ENCODE assay signal across 12 cellular contexts in genomic region chr1:77504986-77505385, GRCh38.
A peak's percentile ranks its signal among the peaks of the same experiment; 100 is the strongest.
DNase-seq lines count a peak whose midpoint lies in the region; ATAC-seq, FAIRE-seq and TF ChIP-seq lines count a peak whose summit lies in the region.
"Had no signal": no experiment of that assay in that cellular context is flagged by ENCODE, and none has a peak within 500 bp of the region (broad histone marks: within the 10 kb centered on the region; RNA-seq: fewer than 3 reads in every experiment).

No MANE protein-coding gene starts in this region.

- no peak overlapping the region for H3K4me3 ChIP-seq in SK-N-SH (ENCODE audit: low read depth in 2 of 2, low read length in 1 of 2)
- H3K4me3 ChIP-seq in K562: no peak overlapping the region
- H3K4me3 ChIP-seq in upper lobe of right lung: no peak overlapping the region
- H3K4me3 ChIP-seq in H7 (ENCODE audit: insufficient read depth, low read depth, low read length): no peak overlapping the region
- H3K4me3 ChIP-seq: dorsolateral prefrontal cortex had no signal

- DNase-seq in SK-N-SH (no peak), KBM-7 (peak; percentile 63), K562 (ENCODE audit: extremely low read depth in 1 of 4, low spot score in 3 of 4) (no peak), upper lobe of right lung (no peak), nucleus accumbens (lab: John Stamatoyannopoulos, UW) (no peak), H7 (no peak)
- DNase-seq: dorsolateral prefrontal cortex, NCI-H2029, T-helper 2 cell had no signal

- TF ChIP-seq RAD21 in SK-N-SH (IDR thresholded peaks at IDR 0.05; ENCODE audit: low read length) (no peak), K562 (CRISPR knock-in tag; conservative IDR thresholded peaks at IDR 0.05 in 1 of 2, IDR thresholded peaks at IDR 0.05 in 1 of 2) (no peak)

- H4K20me1 ChIP-seq in SK-N-SH (ENCODE audit: insufficient read depth) (no peaks in the 10 kb centered on the region), K562 (replicated peaks; ENCODE audit: control insufficient read depth, insufficient read depth, low read length) (no peaks in the 10 kb centered on the region; the same call in 1 of the 2 replicates)

- no peak for TF ChIP-seq POLR2A in K562 (conservative IDR thresholded peaks at IDR 0.05)

- CTCF ChIA-PET in SK-N-SH (lab: Yijun Ruan, JAX) (interaction anchor here (0.7 to 0.8 kb wide), 3 partner anchors 9 to 168 kb away, joined by 3 to 4 read pairs (median 4); no protein-coding TSS in a partner anchor), K562 (lab: Yijun Ruan, JAX; ENCODE audit: low intra/inter-chr PET ratio) (no interaction called here)

- H3K4me2 ChIP-seq in SK-N-SH: no peak overlapping the region
- H3K4me2 ChIP-seq in K562 (ENCODE audit: insufficient read depth, low read length): no peak overlapping the region

- H3F3A ChIP-seq in SK-N-SH (replicated peaks; ENCODE audit: insufficient read depth): peaks cover 15% of the 10 kb centered on the region

- peaks cover 8 to 17% of the 10 kb centered on the region in 2 experiments; a peak in 2 of 4 replicates for H3K4me1 ChIP-seq in SK-N-SH (ENCODE audit: control insufficient read depth in 1 of 2, insufficient read depth in 2 of 2, low read depth in 1 of 2, low read length in 1 of 2)
- H3K4me1 ChIP-seq in K562 (replicated peaks in 1 of 2; ENCODE audit: control insufficient read depth in 2 of 2, insufficient read depth in 2 of 2, low read length in 2 of 2): no peaks in the 10 kb centered on the region
- no peaks in the 10 kb centered on the region for H3K4me1 ChIP-seq in upper lobe of right lung

- no peaks in the 10 kb centered on the region for H3K9me3 ChIP-seq in SK-N-SH
- no peaks in the 10 kb centered on the region for H3K9me3 ChIP-seq in K562 (replicated peaks; ENCODE audit: control insufficient read depth, insufficient read depth, low read depth, low read length)
- no peaks in the 10 kb centered on the region for H3K9me3 ChIP-seq in upper lobe of right lung

- H3K27me3 ChIP-seq in SK-N-SH (ENCODE audit: insufficient read depth) (no peaks in the 10 kb centered on the region), K562 (ENCODE audit: control insufficient read depth in 2 of 2, insufficient read depth in 2 of 2, low read length in 2 of 2) (peaks cover 6 to 18% of the 10 kb centered on the region in 2 experiments), upper lobe of right lung (peaks cover 7% of the 10 kb centered on the region), H7 (ENCODE audit: control insufficient read depth, insufficient read depth, low read length) (no peaks in the 10 kb centered on the region)
- H3K27me3 ChIP-seq: dorsolateral prefrontal cortex had no signal

- intact Hi-C loops in K562 (cut with micrococcal nuclease) (no loop called here), upper lobe of right lung (cut with DNase I) (no loop called here)

- H3K36me3 ChIP-seq in SK-N-SH (replicated peaks in 1 of 2; ENCODE audit: control insufficient read depth in 1 of 2, insufficient read depth in 2 of 2, low read length in 1 of 2): no peaks in the 10 kb centered on the region
- H3K36me3 ChIP-seq in K562 (ENCODE audit: control insufficient read depth, insufficient read depth, low read length): no peaks in the 10 kb centered on the region
- no peaks in the 10 kb centered on the region for H3K36me3 ChIP-seq in upper lobe of right lung
- no peaks in the 10 kb centered on the region for H3K36me3 ChIP-seq in H7 (replicated peaks; ENCODE audit: control insufficient read depth, insufficient read depth, low read length)

- no peaks in the 10 kb centered on the region for H3K9me1 ChIP-seq in K562 (ENCODE audit: control insufficient read depth, insufficient read depth, low read length)

- in situ Hi-C loops in KBM-7 (cut with MboI; ENCODE audit: low pct_unique_long_range_greater_than_20kb, low sequenced_read_pairs) (no loop called here), K562 (cut with MboI) (no loop called here)

- H3K9me2 ChIP-seq in SK-N-SH: no peaks in the 10 kb centered on the region

- ATAC-seq in SK-N-SH treated with all-trans-retinoic acid at 6 μM for 48 hours (no peak), K562 (no peak), upper lobe of right lung (peak; percentile 72), GM21529 (IDR thresholded peaks at IDR 0.05; ENCODE audit: unreplicated experiment) (no peak)

- FAIRE-seq in K562 (lab: Jason Lieb, UNC): no peak

- no TSS peak for BruUV-seq in K562 (replicated peaks; lab: Mats Ljungman, UMichigan)

- no peak for TF ChIP-seq CTCF in SK-N-SH (IDR thresholded peaks at IDR 0.05)
- no peak for TF ChIP-seq CTCF in K562 (IDR thresholded peaks at IDR 0.05 in 2 of 3, conservative IDR thresholded peaks at IDR 0.05 in 1 of 3; ENCODE audit: insufficient read depth in 2 of 3, low read depth in 1 of 3, low read length in 3 of 3)
- TF ChIP-seq CTCF in upper lobe of right lung (IDR thresholded peaks at IDR 0.05): no peak

- H3K27ac ChIP-seq in SK-N-SH (ENCODE audit: low read depth in 2 of 2, low read length in 1 of 2) (no peak overlapping the region), K562 (ENCODE audit: extremely low read depth, low read depth, low read length) (no peak overlapping the region), upper lobe of right lung (no peak overlapping the region)
- H3K27ac ChIP-seq: 22Rv1 had no signal

- 0 out of 2 replicates have a peak overlapping the region, but pooled peaks have one; percentile 1 for H2AFZ ChIP-seq in SK-N-SH (ENCODE audit: low read depth)
- H2AFZ ChIP-seq in K562 (ENCODE audit: low read depth, low read length): no peak overlapping the region

- no peak overlapping the region for H3K9ac ChIP-seq in SK-N-SH
- H3K9ac ChIP-seq in K562 (ENCODE audit: insufficient read depth in 1 of 2, low read depth in 2 of 2, low read length in 2 of 2): no peak overlapping the region

- POLR2A ChIA-PET in SK-N-SH (lab: Yijun Ruan, JAX): interaction anchor here (0.5 kb wide), 1 partner anchor 9 kb away, joined by 3 read pairs; no protein-coding TSS in a partner anchor
- POLR2A ChIA-PET in K562 (lab: Yijun Ruan, JAX): no interaction called here

- TF ChIP-seq EP300 in SK-N-SH (IDR thresholded peaks at IDR 0.05; ENCODE audit: borderline replicate concordance in 1 of 2, low read depth in 1 of 2, low read length in 1 of 2): no peak
- no peak for TF ChIP-seq EP300 in K562 (IDR thresholded peaks at IDR 0.05; ENCODE audit: low read length)

- no peaks in the 10 kb centered on the region for H3K79me2 ChIP-seq in SK-N-SH (ENCODE audit: insufficient read depth)
- no peaks in the 10 kb centered on the region for H3K79me2 ChIP-seq in K562 (ENCODE audit: control insufficient read depth, insufficient read depth, low read length)

- 80% methylated on average over 4 of the region's 4 CpGs for WGBS in SK-N-SH (ENCODE audit: low lambda C conversion rate)
- WGBS in K562 (ENCODE audit: insufficient coverage, low coverage, missing lambda C conversion rate): 2% methylated on average over 4 of the region's 4 CpGs

TF ChIP-seq in SK-N-SH, 30 proteins besides CTCF, POLR2A, EP300 and RAD21 (continues in another document):
- TF ChIP-seq EZH2phosphoT487 (IDR thresholded peaks at IDR 0.05; ENCODE audit: borderline replicate concordance, low read depth): no peak
- TF ChIP-seq USF2 (IDR thresholded peaks at IDR 0.05; ENCODE audit: borderline replicate concordance, low read depth, low read length): no peak
- TF ChIP-seq GABPA (IDR thresholded peaks at IDR 0.05; ENCODE audit: low read depth): no peak
- no peak for TF ChIP-seq RCOR1 (IDR thresholded peaks at IDR 0.05; ENCODE audit: low read length)

TF ChIP-seq in SK-N-SH treated with all-trans-retinoic acid at 6 μM for 48 hours, 23 proteins besides CTCF, POLR2A, EP300 and RAD21 (continues in another document):
- TF ChIP-seq OSR1 (CRISPR knock-in tag; IDR thresholded peaks at IDR 0.05): no peak
- TF ChIP-seq GLIS3 (CRISPR knock-in tag; IDR thresholded peaks at IDR 0.05): no peak
- no peak for TF ChIP-seq CSRNP3 (CRISPR knock-in tag; IDR thresholded peaks at IDR 0.05)
- no peak for TF ChIP-seq ESRRG (CRISPR knock-in tag; IDR thresholded peaks at IDR 0.05)
- TF ChIP-seq ZNF565 (CRISPR knock-in tag; conservative IDR thresholded peaks at IDR 0.05; ENCODE audit: low read depth): no peak
- no peak for TF ChIP-seq ARNTL (CRISPR knock-in tag; IDR thresholded peaks at IDR 0.05; ENCODE audit: borderline replicate concordance, low read depth)
- TF ChIP-seq BACH2 (CRISPR knock-in tag; IDR thresholded peaks at IDR 0.05; ENCODE audit: borderline replicate concordance): no peak

TF ChIP-seq in K562, 482 proteins besides CTCF, POLR2A, EP300 and RAD21:
- TF ChIP-seq SPI1 (IDR thresholded peaks at IDR 0.05; ENCODE audit: borderline replicate concordance, low read depth, low read length): peak; percentile 12; the same call in 1 of the 2 replicates
- TF ChIP-seq ZBTB34 (CRISPR knock-in tag; IDR thresholded peaks at IDR 0.05): no peak
